ENCODE assay signal across 13 cellular contexts in genomic region chr6:125392682-125393081, GRCh38.
DNase-seq lines count a peak whose midpoint lies in the region; ATAC-seq and TF ChIP-seq lines count a peak whose summit lies in the region.
"Had no signal": no experiment of that assay in that cellular context is flagged by ENCODE, and none has a peak within 500 bp of the region (broad histone marks: within the 10 kb centered on the region; RNA-seq: fewer than 3 reads in every experiment).

No MANE protein-coding gene starts in this region.

- no peak for TF ChIP-seq CTCF in MM.1S (IDR thresholded peaks at IDR 0.05; ENCODE audit: low read length)

- 0 out of 22 replicates have a peak, but pooled peaks cover 0 to 6% (median 0%) of the 10 kb centered on the region in 11 experiments for H4K20me1 ChIP-seq in BLaER1 treated with 17β-estradiol and CSF1 and Interleukin-3, amounts not matched to agents 10 nM and 100 nM
- no peaks in the 10 kb centered on the region for H4K20me1 ChIP-seq in MM.1S (ENCODE audit: insufficient read depth, low read length)

- peaks cover 14 to 37% (median 25%) of the 10 kb centered on the region in 10 experiments for H3K4me1 ChIP-seq in BLaER1 treated with 17β-estradiol and CSF1 and Interleukin-3, amounts not matched to agents 10 nM and 100 nM
- peaks cover 13% of the 10 kb centered on the region for H3K4me1 ChIP-seq in MM.1S (ENCODE audit: low read length)
- H3K4me1 ChIP-seq: suprapubic skin had no signal

- H3K9me2 ChIP-seq in MM.1S (replicated peaks; ENCODE audit: insufficient read depth, low read length) = no peaks in the 10 kb centered on the region

- H3F3A ChIP-seq in MM.1S (ENCODE audit: insufficient read depth, low read length) = peaks cover 14% of the 10 kb centered on the region

- peaks cover 0 to 34% (median 0%) of the 10 kb centered on the region in 11 experiments; a peak in 7 of 22 replicates for H3K27me3 ChIP-seq in BLaER1 treated with 17β-estradiol and CSF1 and Interleukin-3, amounts not matched to agents 10 nM and 100 nM
- no peaks in the 10 kb centered on the region for H3K27me3 ChIP-seq in MM.1S (replicated peaks; ENCODE audit: insufficient read depth, low read length)
- H3K27me3 ChIP-seq: suprapubic skin had no signal

- no peaks in the 10 kb centered on the region for H3K79me2 ChIP-seq in MM.1S (ENCODE audit: low read length)

- no peak overlapping the region for H3K4me3 ChIP-seq in BLaER1 treated with 17β-estradiol and CSF1 and Interleukin-3, amounts not matched to agents 10 nM and 100 nM
- H3K4me3 ChIP-seq in MM.1S (ENCODE audit: low read length) = no peak overlapping the region
- H3K4me3 ChIP-seq: suprapubic skin had no signal

- no peak overlapping the region for H3K27ac ChIP-seq in BLaER1 treated with 17β-estradiol and CSF1 and Interleukin-3, amounts not matched to agents 10 nM and 100 nM
- peak overlapping the region; percentile 74; the same call in 1 of the 2 replicates for H3K27ac ChIP-seq in MM.1S (ENCODE audit: low read length)
- H3K27ac ChIP-seq: suprapubic skin had no signal

- no peak overlapping the region for H2AFZ ChIP-seq in MM.1S (ENCODE audit: low read length)

- no peak overlapping the region for H3K9ac ChIP-seq in BLaER1 treated with 17β-estradiol and CSF1 and Interleukin-3, amounts not matched to agents 10 nM and 100 nM
- H3K9ac ChIP-seq in MM.1S (ENCODE audit: low read length) = no peak overlapping the region

- peak overlapping the region in 10 of 11 experiments; percentile 6 to 72 (median 65); a peak in 18 of 22 replicates for H3K4me2 ChIP-seq in BLaER1 treated with 17β-estradiol and CSF1 and Interleukin-3, amounts not matched to agents 10 nM and 100 nM
- H3K4me2 ChIP-seq in MM.1S (ENCODE audit: low read depth, low read length) = peak overlapping the region; percentile 30; the same call in 1 of the 2 replicates

- DNase-seq in MM.1S = peak; percentile 46
- no peak for DNase-seq in stimulated activated CD4-positive, alpha-beta T cell treated with anti-CD3 and anti-CD28 coated beads, Interleukin-4, amount 100 ng/mL, for 24 hours
- DNase-seq in SK-N-DZ (ENCODE audit: low spot score) = no peak
- DNase-seq in activated CD4-positive, alpha-beta T cell treated with anti-CD3 and anti-CD28 coated beads, Interleukin-2, amount 50 U/mL, for 1 hour = no peak
- DNase-seq: activated CD4-positive, alpha-beta T cell treated with anti-CD3 and anti-CD28 coated beads, Interleukin-2, amount 50 U/mL, for 4 hours; activated naive CD4-positive, alpha-beta T cell treated with anti-CD3 and anti-CD28 coated beads for 36 hours; central memory CD4-positive, alpha-beta T cell; NCI-H524 had no signal

- ATAC-seq in GM19328 (IDR thresholded peaks at IDR 0.05; ENCODE audit: unreplicated experiment) (peak; percentile 77), HG02852 (IDR thresholded peaks at IDR 0.05; ENCODE audit: unreplicated experiment) (peak; percentile 79), HG03045 (IDR thresholded peaks at IDR 0.05; ENCODE audit: unreplicated experiment) (no peak)

- no peaks in the 10 kb centered on the region for H3K36me3 ChIP-seq in BLaER1 treated with 17β-estradiol and CSF1 and Interleukin-3, amounts not matched to agents 10 nM and 100 nM
- no peaks in the 10 kb centered on the region for H3K36me3 ChIP-seq in MM.1S (replicated peaks; ENCODE audit: insufficient read depth, low read length)
- H3K36me3 ChIP-seq: suprapubic skin had no signal

- peaks cover 17 to 24% (median 21%) of the 10 kb centered on the region in 11 experiments for H3K9me3 ChIP-seq in BLaER1 treated with 17β-estradiol and CSF1 and Interleukin-3, amounts not matched to agents 10 nM and 100 nM (replicated peaks in 1 of 11)
- no peaks in the 10 kb centered on the region for H3K9me3 ChIP-seq in MM.1S (replicated peaks; ENCODE audit: insufficient read depth, low read length)
- H3K9me3 ChIP-seq: suprapubic skin had no signal
